8 cellular contexts compared by ENCODE assay signal in the genomic region with DNA sequence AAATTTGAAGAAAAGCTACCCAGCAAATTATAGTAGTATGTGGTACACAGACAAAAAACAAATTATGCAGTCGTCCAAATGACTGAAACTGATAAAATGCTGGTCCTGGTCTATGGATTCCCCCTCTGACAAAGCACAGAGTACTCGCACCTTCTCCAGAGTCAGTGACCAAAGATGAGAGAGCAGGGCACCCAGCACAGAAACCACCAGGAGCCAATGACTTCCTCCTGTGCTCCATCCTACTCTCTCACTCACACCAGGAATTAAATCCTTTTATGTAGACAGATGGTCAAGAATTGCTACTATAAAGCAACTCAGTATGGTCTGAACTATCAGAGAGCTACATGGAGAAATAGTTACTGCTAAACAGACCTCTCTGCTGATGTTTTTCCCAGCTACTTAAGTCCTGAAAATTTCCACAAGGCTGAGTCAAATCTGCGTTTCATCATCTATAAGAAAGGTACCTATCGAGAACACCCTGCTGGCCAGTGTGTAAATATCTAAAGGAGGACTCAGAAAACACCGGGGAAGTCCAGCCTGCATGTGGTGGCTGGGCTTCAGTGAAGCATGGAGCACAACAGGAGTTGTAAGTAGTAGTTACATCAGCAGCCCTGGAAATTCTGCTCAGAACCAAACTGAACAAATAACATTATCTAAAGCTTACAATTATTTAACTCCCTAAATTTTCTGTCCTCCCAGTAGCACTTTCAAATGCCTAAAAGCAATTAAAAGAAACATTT.
DNase-seq lines count a peak whose midpoint lies in the region; ATAC-seq, FAIRE-seq and TF ChIP-seq lines count a peak whose summit lies in the region.
"Not testable (repeated sequence)": the region's sequence is repeated elsewhere in the genome, so short reads cannot be mapped to it uniquely, and the experiment has no call there.

No MANE protein-coding gene starts in this region.

- H3K79me2 ChIP-seq in HepG2 (ENCODE audit: insufficient read depth, low read length): not testable (repeated sequence)

- TF ChIP-seq EP300 in HepG2 (IDR thresholded peaks at IDR 0.05; ENCODE audit: low read depth in 2 of 2, low read length in 2 of 2); HepG2 (CRISPR knock-in tag; IDR thresholded peaks at IDR 0.05; ENCODE audit: borderline replicate concordance): not testable (repeated sequence)

- H4K20me1 ChIP-seq in HepG2 (ENCODE audit: insufficient read depth, low read length): not testable (repeated sequence)

- not testable (repeated sequence) for TF ChIP-seq RAD21 in HepG2 (CRISPR knock-in tag; IDR thresholded peaks at IDR 0.05)

- BruUV-seq in HepG2 (replicated peaks; lab: Mats Ljungman, UMichigan): not testable (repeated sequence)

- H3K4me1 ChIP-seq in HepG2 (ENCODE audit: insufficient read depth, low read length): not testable (repeated sequence)

- FAIRE-seq in HepG2 (lab: Jason Lieb, UNC): not testable (repeated sequence)

- H3K9ac ChIP-seq in HepG2 (ENCODE audit: insufficient read depth, low read depth, low read length): not testable (repeated sequence)

- in situ Hi-C loops in ACHN (cut with HindIII; ENCODE audit: low pct_ligation_motif_present, low pct_unique_long_range_greater_than_20kb, low sequenced_read_pairs); HepG2 (cut with HindIII; ENCODE audit: extremely low pct_ligation_motif_present, low pct_unique_long_range_greater_than_20kb): not testable (repeated sequence)

- TF ChIP-seq CTCF in HepG2 (CRISPR knock-in tag; IDR thresholded peaks at IDR 0.05): not testable (repeated sequence)

- H3K4me3 ChIP-seq in HepG2 (replicated peaks in 1 of 3; ENCODE audit: insufficient read depth in 1 of 3, low read depth in 2 of 3, low read length in 3 of 3): not testable (repeated sequence)

- 5% methylated on average over 3 of the region's 5 CpGs for WGBS in HepG2 (ENCODE audit: low lambda C conversion rate)

- not testable (repeated sequence) for H3K9me3 ChIP-seq in HepG2 (ENCODE audit: low read length)

- H3K27me3 ChIP-seq in HepG2 (ENCODE audit: control insufficient read depth in 1 of 2, insufficient read depth in 2 of 2, low read length in 2 of 2): not testable (repeated sequence)

- not testable (repeated sequence) for H3K36me3 ChIP-seq in HepG2 (replicated peaks in 1 of 2; ENCODE audit: control insufficient read depth in 1 of 2, insufficient read depth in 2 of 2, low read length in 2 of 2)

- TF ChIP-seq POLR2A in HepG2 (IDR thresholded peaks at IDR 0.05; ENCODE audit: insufficient read depth in 1 of 2, low read depth in 2 of 2, low read length in 2 of 2): not testable (repeated sequence)

- POLR2A ChIA-PET in HepG2 (lab: Yijun Ruan, JAX): not testable (repeated sequence)

- peak; percentile 85 for ATAC-seq in GM18870 (IDR thresholded peaks at IDR 0.05; ENCODE audit: unreplicated experiment)
- peak; percentile 82 for ATAC-seq in GM21367 (IDR thresholded peaks at IDR 0.05; ENCODE audit: unreplicated experiment)
- peak; percentile 89 for ATAC-seq in HG02588 (IDR thresholded peaks at IDR 0.05; ENCODE audit: unreplicated experiment)
- peak; percentile 66 for ATAC-seq in HG03060 (IDR thresholded peaks at IDR 0.05; ENCODE audit: low read depth, unreplicated experiment)
- ATAC-seq in HG03460 (IDR thresholded peaks at IDR 0.05; ENCODE audit: unreplicated experiment): peak; percentile 86
- peak; percentile 25; the same call in 1 of the 3 replicates for ATAC-seq in SK-N-SH treated with all-trans-retinoic acid at 6 μM for 48 hours
- ATAC-seq in HepG2: peak; percentile 71

- DNase-seq in ACHN: peak; percentile 40
- not testable (repeated sequence) for DNase-seq in HepG2 (ENCODE audit: low spot score)

- intact Hi-C loops in HepG2 (cut with micrococcal nuclease; ENCODE audit: unreplicated experiment): not testable (repeated sequence)

- CTCF ChIA-PET in HepG2 (lab: Yijun Ruan, JAX; ENCODE audit: low intra/inter-chr PET ratio, low total read pairs): not testable (repeated sequence)

- H3K4me2 ChIP-seq in HepG2 (ENCODE audit: low read depth, low read length): not testable (repeated sequence)

- H3K27ac ChIP-seq in HepG2 (ENCODE audit: extremely low read length, insufficient read depth, low read length): not testable (repeated sequence)

- H2AFZ ChIP-seq in HepG2 (ENCODE audit: low read length): not testable (repeated sequence)

Comparison
In these comparisons a context has a peak if more than half of its experiments do, and no peak if none do; other contexts are left out.
1. ATAC-seq: peak in every context shown above with its lines; median percentile 89 in HG02588; 86 in HG03460; 85 in GM18870; 82 in GM21367; 71 in HepG2; 66 in HG03060; 25 in SK-N-SH treated with all-trans-retinoic acid at 6 μM for 48 hours.